Comparison of ENCODE assay signal across 14 cellular contexts in the genomic region with DNA sequence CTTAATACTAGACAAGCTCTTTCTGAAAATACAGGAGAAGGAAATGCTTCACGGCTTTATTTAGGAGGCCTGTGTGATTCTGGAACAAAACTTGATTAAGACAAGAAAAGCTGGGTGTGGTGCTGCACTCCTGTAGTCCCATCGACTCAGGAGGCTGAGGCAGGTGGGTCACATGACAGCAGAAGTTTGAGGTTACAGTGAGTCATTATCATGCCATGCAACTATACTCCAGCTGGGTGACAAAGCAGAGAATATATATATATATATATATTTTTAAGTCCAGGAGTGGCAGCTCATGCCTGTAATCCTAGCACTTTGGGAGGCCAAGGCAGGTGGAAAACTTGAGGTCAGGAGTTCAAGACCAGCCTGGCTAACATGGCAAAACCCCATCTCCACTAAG. TPM values are rescaled to one million over a fixed set of nuclear protein-coding genes. Genes with fewer than 3 reads are reported as not detected.
DNase-seq lines count a peak whose midpoint lies in the region; ATAC-seq and TF ChIP-seq lines count a peak whose summit lies in the region.
"Had no signal": no experiment of that assay in that cellular context is flagged by ENCODE, and none has a peak within 500 bp of the region (broad histone marks: within the 10 kb centered on the region; RNA-seq: fewer than 3 reads in every experiment).

No MANE protein-coding gene starts in this region.

- peak; percentile 6 for DNase-seq in activated CD4-positive, alpha-beta T cell treated with anti-CD3 and anti-CD28 coated beads for 48 hours
- DNase-seq in activated CD4-positive, alpha-beta T cell treated with anti-CD3 and anti-CD28 coated beads for 1 hour = no peak
- peak; percentile 14 for DNase-seq in Jurkat, Clone E6-1 (ENCODE audit: low read depth, low spot score)
- DNase-seq in activated CD8-positive, alpha-beta T cell treated with anti-CD3 and anti-CD28 coated beads, Interleukin-2, amount 10 ng/mL, durations not matched to agents 7 days and 5 days = peak; percentile 25
- DNase-seq in kidney epithelial cell (ENCODE audit: low read depth) (peak; percentile 19), NCI-H526 (lab: John Stamatoyannopoulos, UW) (no peak)
- DNase-seq: CD4-positive, alpha-beta T cell; GDM1; right cardiac atrium; stimulated activated CD4-positive, alpha-beta T cell treated with anti-CD3 and anti-CD28 coated beads, Interleukin-2, amount 100 ng/mL, for 24 hours had no signal

- peaks cover 15% of the 10 kb centered on the region for H3K36me3 Mint-ChIP-seq in activated CD8-positive, alpha-beta T cell treated with anti-CD3 and anti-CD28 coated beads, Interleukin-2, amount 10 ng/mL, durations not matched to agents 7 days and 5 days (ENCODE audit: low read depth)

- no peak for TF ChIP-seq CTCF in kidney epithelial cell (IDR thresholded peaks at IDR 0.05; ENCODE audit: insufficient read depth, low read length, poor library complexity, severe bottlenecking)

- POLR2A ChIA-PET in activated CD8-positive, alpha-beta T cell treated with anti-CD3 and anti-CD28 coated beads, Interleukin-2, amount 10 ng/mL, durations not matched to agents 7 days and 5 days (lab: Charles Lee) = no interaction called here

- H3K27me3 ChIP-seq in kidney epithelial cell (ENCODE audit: control insufficient read depth, insufficient read depth, low read length) = no peaks in the 10 kb centered on the region
- H3K27me3 ChIP-seq: suprapubic skin had no signal

- H3K4me3 ChIP-seq in Jurkat, Clone E6-1 (ENCODE audit: low read length) = no peak overlapping the region
- no peak overlapping the region for H3K4me3 ChIP-seq in kidney epithelial cell (ENCODE audit: low read depth, low read length)
- H3K4me3 ChIP-seq: suprapubic skin had no signal

- no peak overlapping the region for H3K27ac Mint-ChIP-seq in activated CD8-positive, alpha-beta T cell treated with anti-CD3 and anti-CD28 coated beads, Interleukin-2, amount 10 ng/mL, durations not matched to agents 7 days and 5 days
- H3K27ac Mint-ChIP-seq: activated naive CD8-positive, alpha-beta T cell; CD4-positive, alpha-beta T cell had no signal

- peak; percentile 42 for ATAC-seq in activated CD8-positive, alpha-beta T cell treated with anti-CD3 and anti-CD28 coated beads, Interleukin-2, amount 10 ng/mL, durations not matched to agents 7 days and 5 days
- ATAC-seq in GM18511 (IDR thresholded peaks at IDR 0.05; ENCODE audit: unreplicated experiment) (no peak), HG03460 (IDR thresholded peaks at IDR 0.05; ENCODE audit: unreplicated experiment) (no peak)
- ATAC-seq: right cardiac atrium had no signal

- no peaks in the 10 kb centered on the region for H3K36me3 ChIP-seq in kidney epithelial cell (ENCODE audit: control insufficient read depth, insufficient read depth, low read length)
- H3K36me3 ChIP-seq: suprapubic skin had no signal

- peaks cover 3% of the 10 kb centered on the region for H3K27me3 Mint-ChIP-seq in activated CD8-positive, alpha-beta T cell treated with anti-CD3 and anti-CD28 coated beads, Interleukin-2, amount 10 ng/mL, durations not matched to agents 7 days and 5 days (ENCODE audit: low read depth)
- H3K27me3 Mint-ChIP-seq: activated naive CD8-positive, alpha-beta T cell; CD4-positive, alpha-beta T cell had no signal

- H3K9me3 Mint-ChIP-seq in activated CD8-positive, alpha-beta T cell treated with anti-CD3 and anti-CD28 coated beads, Interleukin-2, amount 10 ng/mL, durations not matched to agents 7 days and 5 days (ENCODE audit: insufficient read depth) = peaks cover 17% of the 10 kb centered on the region

- CTCF ChIA-PET in activated CD8-positive, alpha-beta T cell treated with anti-CD3 and anti-CD28 coated beads, Interleukin-2, amount 10 ng/mL, durations not matched to agents 7 days and 5 days (lab: Charles Lee) = interaction anchor here (1.3 kb wide), 1 partner anchor 52 kb away, joined by 3 read pairs; no protein-coding TSS in a partner anchor

- H3K4me3 Mint-ChIP-seq in activated CD8-positive, alpha-beta T cell treated with anti-CD3 and anti-CD28 coated beads, Interleukin-2, amount 10 ng/mL, durations not matched to agents 7 days and 5 days = no peak overlapping the region
- H3K4me3 Mint-ChIP-seq: activated naive CD8-positive, alpha-beta T cell; CD4-positive, alpha-beta T cell had no signal

- H3K4me1 Mint-ChIP-seq in activated CD8-positive, alpha-beta T cell treated with anti-CD3 and anti-CD28 coated beads, Interleukin-2, amount 10 ng/mL, durations not matched to agents 7 days and 5 days (ENCODE audit: low read depth) = peaks cover 18% of the 10 kb centered on the region

RNA-seq across cellular contexts. Expression of gene SPIN1, which starts 33.1 kb away (rescaled TPM):
- polyA plus RNA-seq in Jurkat, Clone E6-1 (2012; ENCODE audit: insufficient read depth, insufficient read length) = 58.7 TPM
- total RNA-seq in activated CD8-positive, alpha-beta T cell treated with anti-CD3 and anti-CD28 coated beads, Interleukin-2, amount 10 ng/mL, durations not matched to agents 7 days and 5 days = 10 to 100 TPM; 50.5 to 54.4 TPM
- total RNA-seq in kidney epithelial cell = 93.0 and 100 TPM in 2 replicates

Comparison
In these comparisons a context has a peak if more than half of its experiments do, and no peak if none do; other contexts are left out.
1. DNase-seq: peak in activated CD4-positive, alpha-beta T cell treated with anti-CD3 and anti-CD28 coated beads for 48 hours (single experiment), Jurkat, Clone E6-1 (single experiment), activated CD8-positive, alpha-beta T cell treated with anti-CD3 and anti-CD28 coated beads, Interleukin-2, amount 10 ng/mL, durations not matched to agents 7 days and 5 days (single experiment) and kidney epithelial cell (single experiment); none in activated CD4-positive, alpha-beta T cell treated with anti-CD3 and anti-CD28 coated beads for 1 hour (single experiment) and NCI-H526 (0 of 2).